In the genomic region with DNA sequence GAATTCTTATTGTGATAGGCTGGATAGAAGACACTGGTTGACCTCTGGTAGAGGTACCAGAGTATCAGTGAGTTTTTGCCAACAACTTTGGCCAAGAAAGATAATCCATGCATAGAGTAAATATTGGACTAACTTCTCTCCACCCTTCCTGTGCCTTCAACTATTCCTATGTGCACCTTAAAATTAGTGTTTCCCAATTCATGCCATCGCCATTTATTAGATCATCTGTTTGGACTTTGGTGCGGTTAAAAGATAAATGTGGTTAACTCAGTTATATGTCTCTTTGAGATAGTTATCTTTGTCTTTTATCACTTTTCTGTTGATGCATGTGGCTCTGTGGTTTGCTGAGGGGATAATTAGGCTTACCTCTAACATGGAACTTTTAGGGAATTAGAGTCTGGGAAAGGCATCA, we compare ENCODE assay signal across 2 cellular contexts.
A peak's percentile ranks its signal among the peaks of the same experiment; 100 is the strongest.
TF ChIP-seq lines count a peak whose summit lies in the region.

No MANE protein-coding gene starts in this region.

TF ChIP-seq in liver, 16 proteins besides CTCF, POLR2A, EP300 and RAD21:
- TF ChIP-seq RXRA (IDR thresholded peaks at IDR 0.05) (peak; percentile 66 to 79), EGR1 (IDR thresholded peaks at IDR 0.05; ENCODE audit: low read depth in 2 of 2) (no peak), TAF1 (conservative IDR thresholded peaks at IDR 0.05) (no peak), GABPA (IDR thresholded peaks at IDR 0.05 in 1 of 2, conservative IDR thresholded peaks at IDR 0.05 in 1 of 2) (no peak), HNF4A (conservative IDR thresholded peaks at IDR 0.05) (peak; percentile 74 to 82), FOXA1 (IDR thresholded peaks at IDR 0.05) (peak; percentile 71), NR2F2 (IDR thresholded peaks at IDR 0.05) (no peak), HNF4G (IDR thresholded peaks at IDR 0.05) (no peak), YY1 (IDR thresholded peaks at IDR 0.05) (peak; percentile 55), FOXA2 (IDR thresholded peaks at IDR 0.05) (peak; percentile 88), MAX (IDR thresholded peaks at IDR 0.05) (peak; percentile 31), SP1 (IDR thresholded peaks at IDR 0.05) (peak; percentile 49), JUND (IDR thresholded peaks at IDR 0.05) (peak in 1 of 2 donors; percentile 83)
- TF ChIP-seq, protein P1, sequence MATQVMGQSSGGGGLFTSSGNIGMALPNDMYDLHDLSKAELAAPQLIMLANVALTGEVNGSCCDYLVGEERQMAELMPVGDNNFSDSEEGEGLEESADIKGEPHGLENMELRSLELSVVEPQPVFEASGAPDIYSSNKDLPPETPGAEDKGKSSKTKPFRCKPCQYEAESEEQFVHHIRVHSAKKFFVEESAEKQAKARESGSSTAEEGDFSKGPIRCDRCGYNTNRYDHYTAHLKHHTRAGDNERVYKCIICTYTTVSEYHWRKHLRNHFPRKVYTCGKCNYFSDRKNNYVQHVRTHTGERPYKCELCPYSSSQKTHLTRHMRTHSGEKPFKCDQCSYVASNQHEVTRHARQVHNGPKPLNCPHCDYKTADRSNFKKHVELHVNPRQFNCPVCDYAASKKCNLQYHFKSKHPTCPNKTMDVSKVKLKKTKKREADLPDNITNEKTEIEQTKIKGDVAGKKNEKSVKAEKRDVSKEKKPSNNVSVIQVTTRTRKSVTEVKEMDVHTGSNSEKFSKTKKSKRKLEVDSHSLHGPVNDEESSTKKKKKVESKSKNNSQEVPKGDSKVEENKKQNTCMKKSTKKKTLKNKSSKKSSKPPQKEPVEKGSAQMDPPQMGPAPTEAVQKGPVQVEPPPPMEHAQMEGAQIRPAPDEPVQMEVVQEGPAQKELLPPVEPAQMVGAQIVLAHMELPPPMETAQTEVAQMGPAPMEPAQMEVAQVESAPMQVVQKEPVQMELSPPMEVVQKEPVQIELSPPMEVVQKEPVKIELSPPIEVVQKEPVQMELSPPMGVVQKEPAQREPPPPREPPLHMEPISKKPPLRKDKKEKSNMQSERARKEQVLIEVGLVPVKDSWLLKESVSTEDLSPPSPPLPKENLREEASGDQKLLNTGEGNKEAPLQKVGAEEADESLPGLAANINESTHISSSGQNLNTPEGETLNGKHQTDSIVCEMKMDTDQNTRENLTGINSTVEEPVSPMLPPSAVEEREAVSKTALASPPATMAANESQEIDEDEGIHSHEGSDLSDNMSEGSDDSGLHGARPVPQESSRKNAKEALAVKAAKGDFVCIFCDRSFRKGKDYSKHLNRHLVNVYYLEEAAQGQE (IDR thresholded peaks at IDR 0.05), result peak; percentile 54
- TF ChIP-seq, protein P2, sequence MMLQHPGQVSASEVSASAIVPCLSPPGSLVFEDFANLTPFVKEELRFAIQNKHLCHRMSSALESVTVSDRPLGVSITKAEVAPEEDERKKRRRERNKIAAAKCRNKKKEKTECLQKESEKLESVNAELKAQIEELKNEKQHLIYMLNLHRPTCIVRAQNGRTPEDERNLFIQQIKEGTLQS (IDR thresholded peaks at IDR 0.05), result no peak
- TF ChIP-seq, protein P3, sequence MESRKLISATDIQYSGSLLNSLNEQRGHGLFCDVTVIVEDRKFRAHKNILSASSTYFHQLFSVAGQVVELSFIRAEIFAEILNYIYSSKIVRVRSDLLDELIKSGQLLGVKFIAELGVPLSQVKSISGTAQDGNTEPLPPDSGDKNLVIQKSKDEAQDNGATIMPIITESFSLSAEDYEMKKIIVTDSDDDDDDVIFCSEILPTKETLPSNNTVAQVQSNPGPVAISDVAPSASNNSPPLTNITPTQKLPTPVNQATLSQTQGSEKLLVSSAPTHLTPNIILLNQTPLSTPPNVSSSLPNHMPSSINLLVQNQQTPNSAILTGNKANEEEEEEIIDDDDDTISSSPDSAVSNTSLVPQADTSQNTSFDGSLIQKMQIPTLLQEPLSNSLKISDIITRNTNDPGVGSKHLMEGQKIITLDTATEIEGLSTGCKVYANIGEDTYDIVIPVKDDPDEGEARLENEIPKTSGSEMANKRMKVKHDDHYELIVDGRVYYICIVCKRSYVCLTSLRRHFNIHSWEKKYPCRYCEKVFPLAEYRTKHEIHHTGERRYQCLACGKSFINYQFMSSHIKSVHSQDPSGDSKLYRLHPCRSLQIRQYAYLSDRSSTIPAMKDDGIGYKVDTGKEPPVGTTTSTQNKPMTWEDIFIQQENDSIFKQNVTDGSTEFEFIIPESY (IDR thresholded peaks at IDR 0.05), result no peak
TF ChIP-seq in liver: peak in this region for 9.

TF ChIP-seq in HepG2, 621 proteins besides CTCF, POLR2A, EP300 and RAD21:
- no peak for TF ChIP-seq ZNF703 (CRISPR knock-in tag; IDR thresholded peaks at IDR 0.05; ENCODE audit: borderline replicate concordance)
- no peak for TF ChIP-seq TFDP2 (CRISPR knock-in tag; IDR thresholded peaks at IDR 0.05)
- TF ChIP-seq BORCS8-MEF2B (CRISPR knock-in tag; IDR thresholded peaks at IDR 0.05), result no peak
- TF ChIP-seq SOX13 (IDR thresholded peaks at IDR 0.05), result no peak
- TF ChIP-seq SOX13 (CRISPR knock-in tag; conservative IDR thresholded peaks at IDR 0.05 in 1 of 2, IDR thresholded peaks at IDR 0.05 in 1 of 2), result no peak
- no peak for TF ChIP-seq EZH2 (conservative IDR thresholded peaks at IDR 0.05; ENCODE audit: low read depth, low read length)
- TF ChIP-seq ZBTB7A (CRISPR knock-in tag; IDR thresholded peaks at IDR 0.05), result no peak
- no peak for TF ChIP-seq NPAS2 (CRISPR knock-in tag; IDR thresholded peaks at IDR 0.05; ENCODE audit: borderline replicate concordance)
- TF ChIP-seq ZNF367 (CRISPR knock-in tag; IDR thresholded peaks at IDR 0.05; ENCODE audit: borderline replicate concordance), result no peak
- no peak for TF ChIP-seq ZNF747 (CRISPR knock-in tag; IDR thresholded peaks at IDR 0.05; ENCODE audit: borderline replicate concordance)
- TF ChIP-seq HNF4G (IDR thresholded peaks at IDR 0.05; ENCODE audit: borderline replicate concordance, low read depth, low read length), result no peak
- no peak for TF ChIP-seq HNF4G (CRISPR knock-in tag; IDR thresholded peaks at IDR 0.05; ENCODE audit: borderline replicate concordance, low read depth)
- no peak for TF ChIP-seq ADNP (CRISPR knock-in tag; IDR thresholded peaks at IDR 0.05)
- TF ChIP-seq ZNF788 (CRISPR knock-in tag; IDR thresholded peaks at IDR 0.05; ENCODE audit: borderline replicate concordance), result no peak
- no peak for TF ChIP-seq MEIS2 (CRISPR knock-in tag; IDR thresholded peaks at IDR 0.05)
- TF ChIP-seq IKZF4 (CRISPR knock-in tag; IDR thresholded peaks at IDR 0.05; ENCODE audit: borderline replicate concordance, low read depth, not compliant biosample characterization), result no peak
- no peak for TF ChIP-seq CBFB (CRISPR knock-in tag; IDR thresholded peaks at IDR 0.05)
- no peak for TF ChIP-seq ZBTB46 (CRISPR knock-in tag; IDR thresholded peaks at IDR 0.05; ENCODE audit: borderline replicate concordance)
- no peak for TF ChIP-seq NR3C1 (CRISPR knock-in tag; IDR thresholded peaks at IDR 0.05)
- TF ChIP-seq ZNF580 (CRISPR knock-in tag; IDR thresholded peaks at IDR 0.05; ENCODE audit: borderline replicate concordance, low read depth), result no peak
- TF ChIP-seq ARNT (IDR thresholded peaks at IDR 0.05), result no peak
- TF ChIP-seq ZNF235 (CRISPR knock-in tag; IDR thresholded peaks at IDR 0.05; ENCODE audit: borderline replicate concordance), result no peak
